ENCODE assay signal across 8 cellular contexts in the genomic region with DNA sequence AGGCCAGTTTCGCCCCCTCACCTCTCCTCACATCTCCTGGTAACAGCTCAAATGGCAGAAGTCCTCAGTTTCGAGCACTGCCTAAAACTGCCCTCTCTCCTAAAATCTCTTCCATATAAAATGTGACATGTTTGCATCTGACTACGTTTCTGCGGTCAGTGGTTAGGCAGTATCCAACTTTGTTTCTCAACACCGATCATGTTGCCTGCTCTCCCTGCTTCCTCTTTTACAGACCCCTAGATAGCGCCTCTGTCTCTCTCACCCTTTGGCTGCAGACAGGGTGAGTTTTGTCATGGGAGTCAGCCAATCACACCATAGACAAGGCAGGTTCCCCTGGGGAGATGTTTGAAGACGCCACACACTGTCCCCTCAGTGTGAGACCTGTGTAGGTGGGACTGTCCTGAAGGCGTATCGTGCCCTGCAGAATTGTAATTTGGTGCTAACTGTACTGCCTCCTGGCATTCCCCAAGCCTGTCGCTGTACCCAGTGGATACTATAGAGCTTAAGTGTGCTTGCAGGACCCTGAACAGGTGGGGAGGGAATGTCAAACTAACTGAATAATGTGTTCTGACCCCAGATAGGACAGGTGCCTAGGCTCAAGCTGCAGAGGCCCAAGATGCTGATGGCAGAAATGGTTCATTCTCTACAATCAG. TPM values are rescaled to one million over a fixed set of nuclear protein-coding genes. Genes with fewer than 3 reads are reported as not detected.
DNase-seq lines count a peak whose midpoint lies in the region; ATAC-seq and TF ChIP-seq lines count a peak whose summit lies in the region.

No MANE protein-coding gene starts in this region.

- H3K9me3 ChIP-seq in heart right ventricle: no peaks in the 10 kb centered on the region

- peak overlapping the region; percentile 79 to 95 (median 88) for H3K27ac ChIP-seq in heart right ventricle

- intact Hi-C loops in activated CD8-positive, alpha-beta T cell treated with anti-CD3 and anti-CD28 coated beads for 36 hours (cut with micrococcal nuclease): no loop called here
- intact Hi-C loops in heart right ventricle (cut with DNase I): loop anchor here in 2 of 10 donors (5.0 to 10.0 kb wide), 3 partner anchors 79 to 1029 kb away; a partner anchor contains a TSS

- peaks cover 26% of the 10 kb centered on the region for H3K4me1 Mint-ChIP-seq in activated CD8-positive, alpha-beta memory T cell treated with anti-CD3 and anti-CD28 coated beads, Interleukin-2, amount 10 ng/mL, durations not matched to agents 7 days and 5 days
- H3K4me1 Mint-ChIP-seq in activated CD8-positive, alpha-beta T cell treated with anti-CD3 and anti-CD28 coated beads for 36 hours (ENCODE audit: low read depth): peaks cover 24% of the 10 kb centered on the region

- H3K27ac Mint-ChIP-seq in activated CD8-positive, alpha-beta memory T cell treated with anti-CD3 and anti-CD28 coated beads, Interleukin-2, amount 10 ng/mL, durations not matched to agents 7 days and 5 days: peak overlapping the region; percentile 72
- peak overlapping the region; percentile 74 for H3K27ac Mint-ChIP-seq in activated CD8-positive, alpha-beta T cell treated with anti-CD3 and anti-CD28 coated beads for 36 hours

- peak overlapping the region; percentile 77 to 97 (median 92) for H3K4me3 ChIP-seq in heart right ventricle
- peak overlapping the region; percentile 85 for H3K4me3 ChIP-seq in retinal pigment epithelial cell (ENCODE audit: low read length)

- TF ChIP-seq CTCF in activated CD8-positive, alpha-beta T cell treated with anti-CD3 and anti-CD28 coated beads for 36 hours (IDR thresholded peaks at IDR 0.05): no peak
- TF ChIP-seq CTCF in heart right ventricle (IDR thresholded peaks at IDR 0.05) (no peak), retinal pigment epithelial cell (conservative IDR thresholded peaks at IDR 0.05; ENCODE audit: low read depth, low read length) (no peak)

- peaks cover 0 to 36% (median 23%) of the 10 kb centered on the region in 9 donors for H3K4me1 ChIP-seq in heart right ventricle

- peaks cover 0 to 28% (median 10%) of the 10 kb centered on the region in 9 donors for H3K36me3 ChIP-seq in heart right ventricle

- H3K36me3 Mint-ChIP-seq in activated CD8-positive, alpha-beta memory T cell treated with anti-CD3 and anti-CD28 coated beads, Interleukin-2, amount 10 ng/mL, durations not matched to agents 7 days and 5 days: peaks cover 16% of the 10 kb centered on the region
- H3K36me3 Mint-ChIP-seq in activated CD8-positive, alpha-beta T cell treated with anti-CD3 and anti-CD28 coated beads for 36 hours (ENCODE audit: low read depth): peaks cover 7% of the 10 kb centered on the region

- H3K9me3 Mint-ChIP-seq in activated CD8-positive, alpha-beta memory T cell treated with anti-CD3 and anti-CD28 coated beads, Interleukin-2, amount 10 ng/mL, durations not matched to agents 7 days and 5 days (ENCODE audit: low read depth): no peaks in the 10 kb centered on the region
- H3K9me3 Mint-ChIP-seq in activated CD8-positive, alpha-beta T cell treated with anti-CD3 and anti-CD28 coated beads for 36 hours: no peaks in the 10 kb centered on the region

- 51 to 58% methylated on average over 10 of the region's 10 CpGs for WGBS in heart right ventricle, 2 donors

- peak overlapping the region; percentile 77 for H3K4me3 Mint-ChIP-seq in activated CD8-positive, alpha-beta memory T cell treated with anti-CD3 and anti-CD28 coated beads, Interleukin-2, amount 10 ng/mL, durations not matched to agents 7 days and 5 days
- H3K4me3 Mint-ChIP-seq in activated CD8-positive, alpha-beta T cell treated with anti-CD3 and anti-CD28 coated beads for 36 hours: peak overlapping the region; percentile 74

- DNase-seq in activated CD8-positive, alpha-beta memory T cell treated with anti-CD3 and anti-CD28 coated beads, Interleukin-2, amount 10 ng/mL, durations not matched to agents 7 days and 5 days: no peak
- no peak for DNase-seq in activated CD8-positive, alpha-beta memory T cell treated with anti-CD3 and anti-CD28 coated beads, Interleukin-2, amount 50 U/mL, for 48 hours
- DNase-seq in activated CD8-positive, alpha-beta T cell treated with anti-CD3 and anti-CD28 coated beads for 36 hours: peak; percentile 30
- DNase-seq in heart right ventricle: peak in 1 of 2 donors; percentile 28
- no peak for DNase-seq in retinal pigment epithelial cell (ENCODE audit: low read depth)
- no peak for DNase-seq in NCI-H2029 (lab: John Stamatoyannopoulos, UW)
- no peak for DNase-seq in NCI-H1092 treated with DMSO at 0.1 percent for 48 hours (lab: John Stamatoyannopoulos, UW)

- CTCF ChIA-PET in activated CD8-positive, alpha-beta memory T cell treated with anti-CD3 and anti-CD28 coated beads, Interleukin-2, amount 10 ng/mL, durations not matched to agents 7 days and 5 days (lab: Charles Lee): interaction anchor here (1.3 to 1.6 kb wide), 2 partner anchors 35 to 46 kb away, joined by 3 to 4 read pairs; a partner anchor contains a TSS
- CTCF ChIA-PET in activated CD8-positive, alpha-beta T cell treated with anti-CD3 and anti-CD28 coated beads for 36 hours (lab: Charles Lee): interaction anchor here (1.2 to 2.6 kb wide), 2 partner anchors 81 to 233 kb away, joined by 3 to 7 read pairs; a partner anchor contains a TSS

- H3K27me3 Mint-ChIP-seq in activated CD8-positive, alpha-beta memory T cell treated with anti-CD3 and anti-CD28 coated beads, Interleukin-2, amount 10 ng/mL, durations not matched to agents 7 days and 5 days: peaks cover 17% of the 10 kb centered on the region
- no peaks in the 10 kb centered on the region for H3K27me3 Mint-ChIP-seq in activated CD8-positive, alpha-beta T cell treated with anti-CD3 and anti-CD28 coated beads for 36 hours

- ATAC-seq in activated CD8-positive, alpha-beta memory T cell treated with anti-CD3 and anti-CD28 coated beads, Interleukin-2, amount 10 ng/mL, durations not matched to agents 7 days and 5 days: no peak
- ATAC-seq in HG03095 (IDR thresholded peaks at IDR 0.05; ENCODE audit: unreplicated experiment) (peak; percentile 54), heart right ventricle (peak in 7 of 8 donors; percentile 6 to 56 (median 35))
- peak; percentile 31 for ATAC-seq in activated CD8-positive, alpha-beta T cell treated with anti-CD3 and anti-CD28 coated beads for 36 hours

- POLR2A ChIA-PET in activated CD8-positive, alpha-beta T cell treated with anti-CD3 and anti-CD28 coated beads for 36 hours (lab: Charles Lee): interaction anchor here (0.6 to 1.0 kb wide), 2 partner anchors 9 to 80 kb away, joined by 3 read pairs; no protein-coding TSS in a partner anchor

- H3K27me3 ChIP-seq in heart right ventricle: no peaks in the 10 kb centered on the region

RNA-seq across cellular contexts. Expression of a gene that starts 1.1 kb away (rescaled TPM):
- total RNA-seq in activated CD8-positive, alpha-beta memory T cell treated with anti-CD3 and anti-CD28 coated beads, Interleukin-2, amount 10 ng/mL, durations not matched to agents 7 days and 5 days: 10 to 100 TPM; 63.6 to 74.6 TPM
- total RNA-seq in activated CD8-positive, alpha-beta T cell treated with anti-CD3 and anti-CD28 coated beads for 36 hours: 10 to 100 TPM; 46.2 to 49.1 TPM
- total RNA-seq in heart right ventricle: 100 to 1,000 TPM in 8 of 10 donors, 10 to 100 TPM in 2; 79.4 to 225 (median 115) TPM
- polyA plus RNA-seq in heart right ventricle: 10 to 100 TPM; 68.7 to 93.8 TPM

RNA-seq across cellular contexts. Expression of a gene that starts 45.6 kb away (rescaled TPM):
- 1 to 10 TPM in 1 of 2 experiments, under 1 TPM in 1; 0.38 to 1.5 TPM for total RNA-seq in activated CD8-positive, alpha-beta memory T cell treated with anti-CD3 and anti-CD28 coated beads, Interleukin-2, amount 10 ng/mL, durations not matched to agents 7 days and 5 days
- total RNA-seq in activated CD8-positive, alpha-beta T cell treated with anti-CD3 and anti-CD28 coated beads for 36 hours: under 1 TPM; 0.16 to 0.60 TPM
- 1 to 10 TPM; 2.8 to 9.1 (median 4.0) TPM for total RNA-seq in heart right ventricle
- polyA plus RNA-seq in heart right ventricle: 1 to 10 TPM; 2.1 to 2.6 TPM
